ENCODE assay signal across 8 cellular contexts in the genomic region with DNA sequence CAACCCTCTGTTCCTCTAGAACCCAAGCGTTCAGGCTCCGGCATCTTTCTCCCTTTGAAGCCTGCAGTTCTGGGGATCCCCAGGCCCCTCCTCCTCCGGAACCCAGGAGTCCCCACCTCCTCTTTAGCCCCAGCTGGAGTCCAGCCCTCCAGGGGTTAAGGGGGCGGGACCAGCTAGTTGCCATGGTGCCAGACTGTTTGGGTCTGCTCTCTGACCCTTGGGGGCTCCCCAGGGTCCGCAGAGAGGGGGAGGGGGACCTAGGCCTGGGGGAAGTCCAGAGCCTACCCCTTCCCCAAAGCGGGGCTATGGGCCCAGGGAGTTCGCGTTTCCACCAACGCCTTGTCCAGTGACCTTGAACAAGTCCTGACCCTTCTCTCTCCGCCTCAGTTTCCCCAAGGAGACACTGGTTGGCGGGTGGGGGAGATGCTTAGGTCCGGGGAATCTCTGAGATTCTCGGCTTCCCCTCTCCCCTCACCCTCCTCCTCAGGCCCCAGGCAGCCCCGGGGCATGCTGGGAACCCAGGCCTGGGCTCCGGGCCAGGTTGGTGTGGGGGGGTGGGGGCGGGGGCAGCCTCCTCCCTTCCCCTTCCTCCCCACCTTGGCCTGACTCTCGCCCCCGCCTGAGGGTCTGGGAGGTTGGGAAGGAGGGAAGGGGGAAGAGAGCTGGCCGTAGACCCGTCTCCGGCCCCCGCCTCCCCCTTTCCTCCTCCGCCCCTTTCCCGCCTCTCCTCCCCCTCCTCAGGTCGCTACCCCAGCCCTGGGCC. TPM values are rescaled to one million over a fixed set of nuclear protein-coding genes. Genes with fewer than 3 reads are reported as not detected.
DNase-seq lines count a peak whose midpoint lies in the region; ATAC-seq, FAIRE-seq and TF ChIP-seq lines count a peak whose summit lies in the region.

No MANE protein-coding gene starts in this region.

- H3K36me3 ChIP-seq in PC-3 (ENCODE audit: low read depth, low read length), result peaks cover 26% of the 10 kb centered on the region
- no peaks in the 10 kb centered on the region for H3K36me3 ChIP-seq in neural cell (ENCODE audit: insufficient read depth, low read length)
- no peaks in the 10 kb centered on the region for H3K36me3 ChIP-seq in thymus (ENCODE audit: control insufficient read depth, insufficient read depth)

- BruUV-seq in PC-3 (replicated peaks; lab: Mats Ljungman, UMichigan), result TSS peak; percentile 35

- peak overlapping the region; percentile 90 for H3K4me3 Mint-ChIP-seq in activated naive CD4-positive, alpha-beta T cell treated with anti-CD3 and anti-CD28 coated beads for 36 hours

- no peak for FAIRE-seq in frontal cortex (lab: Jason Lieb, UNC)

- no peak for TF ChIP-seq EP300 in neural cell (conservative IDR thresholded peaks at IDR 0.05; ENCODE audit: poor library complexity, severe bottlenecking)

- H3K9me2 ChIP-seq in PC-3 (replicated peaks; ENCODE audit: low read length) (no peaks in the 10 kb centered on the region), neural cell (ENCODE audit: insufficient read depth, low read length) (no peaks in the 10 kb centered on the region)

- H3K9me3 Mint-ChIP-seq in activated naive CD4-positive, alpha-beta T cell treated with anti-CD3 and anti-CD28 coated beads for 36 hours, result peaks cover 5% of the 10 kb centered on the region

- ATAC-seq in PC-3, result peak; percentile 4; the same call in 1 of the 2 replicates

- no peaks in the 10 kb centered on the region for H3F3A ChIP-seq in PC-3 (ENCODE audit: low read length, unreplicated experiment)
- H3F3A ChIP-seq in neural cell (ENCODE audit: insufficient read depth, low read length, poor library complexity, severe bottlenecking), result no peaks in the 10 kb centered on the region

- TF ChIP-seq CTCF in PC-3 (conservative IDR thresholded peaks at IDR 0.05; ENCODE audit: low read depth, low read length) (no peak), neural cell (IDR thresholded peaks at IDR 0.05; ENCODE audit: poor library complexity, severe bottlenecking) (no peak)

- H3K27me3 ChIP-seq in PC-3 (ENCODE audit: low read length) (no peaks in the 10 kb centered on the region), neural cell (ENCODE audit: insufficient read depth, low read depth, low read length) (no peaks in the 10 kb centered on the region), thymus (ENCODE audit: control insufficient read depth, insufficient read depth) (peaks cover 23% of the 10 kb centered on the region)

- peaks cover 12% of the 10 kb centered on the region for H3K4me1 Mint-ChIP-seq in activated naive CD4-positive, alpha-beta T cell treated with anti-CD3 and anti-CD28 coated beads for 36 hours (ENCODE audit: low read depth)

- WGBS in thymus, result 1% methylated on average over 24 of the region's 25 CpGs

- H3K9me3 ChIP-seq in PC-3 (ENCODE audit: low read length) (no peaks in the 10 kb centered on the region), neural cell (ENCODE audit: low read length) (no peaks in the 10 kb centered on the region), thymus (ENCODE audit: control insufficient read depth) (no peaks in the 10 kb centered on the region)

- peak overlapping the region; percentile 92 for H3K27ac Mint-ChIP-seq in activated naive CD4-positive, alpha-beta T cell treated with anti-CD3 and anti-CD28 coated beads for 36 hours

- no peaks in the 10 kb centered on the region for H3K27me3 Mint-ChIP-seq in activated naive CD4-positive, alpha-beta T cell treated with anti-CD3 and anti-CD28 coated beads for 36 hours (ENCODE audit: low read depth)

- H3K27ac ChIP-seq in PC-3 (ENCODE audit: low read length), result peak overlapping the region; percentile 27
- peak overlapping the region; percentile 99 for H3K27ac ChIP-seq in neural cell (ENCODE audit: low read length)
- H3K27ac ChIP-seq in thymus (ENCODE audit: low read depth), result peak overlapping the region; percentile 46

- H3K36me3 Mint-ChIP-seq in activated naive CD4-positive, alpha-beta T cell treated with anti-CD3 and anti-CD28 coated beads for 36 hours (ENCODE audit: low read depth), result no peaks in the 10 kb centered on the region

- H3K9ac ChIP-seq in PC-3 (ENCODE audit: low read length), result peak overlapping the region; percentile 74
- H3K9ac ChIP-seq in neural cell (ENCODE audit: low read length), result peak overlapping the region; percentile 92

- peaks cover 89% of the 10 kb centered on the region for H3K79me2 ChIP-seq in PC-3 (ENCODE audit: low read length)
- peaks cover 46% of the 10 kb centered on the region for H3K79me2 ChIP-seq in neural cell (replicated peaks; ENCODE audit: insufficient read depth, low read length)

- intact Hi-C loops in PC-3 (cut with micrococcal nuclease), result no loop called here
- intact Hi-C loops in activated naive CD4-positive, alpha-beta T cell treated with anti-CD3 and anti-CD28 coated beads for 36 hours (cut with micrococcal nuclease), result loop anchor here (1.0 kb wide), 1 partner anchor 14 kb away; no protein-coding TSS in a partner anchor

- TF ChIP-seq RAD21 in neural cell (conservative IDR thresholded peaks at IDR 0.05), result no peak

- CTCF ChIA-PET in PC-3 (lab: Charles Lee), result no interaction called here
- CTCF ChIA-PET in activated naive CD4-positive, alpha-beta T cell treated with anti-CD3 and anti-CD28 coated beads for 36 hours (lab: Charles Lee), result no interaction called here

- POLR2A ChIA-PET in PC-3 (lab: Charles Lee; ENCODE audit: unreplicated experiment), result no interaction called here

- peak overlapping the region; percentile 76 for H3K4me3 ChIP-seq in PC-3 (ENCODE audit: low read length)
- H3K4me3 ChIP-seq in neural cell (ENCODE audit: low read length), result peak overlapping the region; percentile 90
- H3K4me3 ChIP-seq in thymus (ENCODE audit: low read length), result peak overlapping the region; percentile 50

- H3K4me2 ChIP-seq in PC-3 (ENCODE audit: low read length) (peak overlapping the region; percentile 91), neural cell (ENCODE audit: low read length) (peak overlapping the region; percentile 99)

- peak; percentile 19 for DNase-seq in SIG-M5 treated with dmso at 0.1 percent for 504 hours (lab: John Stamatoyannopoulos, UW; ENCODE audit: unreplicated experiment)
- no peak for DNase-seq in SIG-M5 (lab: John Stamatoyannopoulos, UW)
- DNase-seq in PC-3, result peak; percentile 68
- peak; percentile 88 for DNase-seq in activated naive CD4-positive, alpha-beta T cell treated with anti-CD3 and anti-CD28 coated beads for 36 hours
- DNase-seq in frontal cortex (ENCODE audit: low spot score in 2 of 2), result peak; percentile 76 to 78
- no peak for DNase-seq in NCI-H524 (lab: John Stamatoyannopoulos, UW)

- H2AFZ ChIP-seq in PC-3 (ENCODE audit: low read length), result peak overlapping the region; percentile 66
- H2AFZ ChIP-seq in neural cell (ENCODE audit: low read depth, low read length), result peak overlapping the region; percentile 32

- peaks cover 42% of the 10 kb centered on the region for H3K4me1 ChIP-seq in PC-3 (ENCODE audit: insufficient read depth, low read length)
- peaks cover 5% of the 10 kb centered on the region for H3K4me1 ChIP-seq in thymus (ENCODE audit: control insufficient read depth, insufficient read depth, low read length)

- H4K20me1 ChIP-seq in PC-3 (ENCODE audit: low read length) (peaks cover 27% of the 10 kb centered on the region), neural cell (ENCODE audit: insufficient read depth) (peaks cover 13% of the 10 kb centered on the region)

TF ChIP-seq in neural cell, 6 proteins besides CTCF, POLR2A, EP300 and RAD21:
- TF ChIP-seq SMC3 (conservative IDR thresholded peaks at IDR 0.05; ENCODE audit: poor library complexity), result no peak
- no peak for TF ChIP-seq TAF1 (IDR thresholded peaks at IDR 0.05; ENCODE audit: low read depth)
- TF ChIP-seq REST (IDR thresholded peaks at IDR 0.05; ENCODE audit: borderline replicate concordance), result no peak
- TF ChIP-seq EZH2 (IDR thresholded peaks at IDR 0.05; ENCODE audit: borderline replicate concordance, insufficient read depth, low read length, poor library complexity, severe bottlenecking), result no peak
- no peak for TF ChIP-seq POLR2AphosphoS5 (IDR thresholded peaks at IDR 0.05)
- no peak for TF ChIP-seq MXI1 (conservative IDR thresholded peaks at IDR 0.05; ENCODE audit: poor library complexity, severe bottlenecking)

RNA-seq across cellular contexts. Expression of gene SPACA6, which starts 2.6 kb away (rescaled TPM):
- 10.1 and 12.2 TPM in 2 replicates for total RNA-seq in PC-3 (2014; rRNA removed)
- 1 to 10 TPM; 5.8 to 6.6 TPM for total RNA-seq in activated naive CD4-positive, alpha-beta T cell treated with anti-CD3 and anti-CD28 coated beads for 36 hours
- total RNA-seq in frontal cortex, result 3.7 TPM
- 5.2 and 11.6 TPM in 2 replicates for polyA plus RNA-seq in neural cell
- 6.1 and 6.9 TPM in 2 replicates for polyA minus RNA-seq in neural cell
- 10.5 TPM for polyA plus RNA-seq in thymus

RNA-seq across cellular contexts. Expression of gene HAS1, which starts 33.3 kb away (rescaled TPM):
- not detected in 2 replicates for total RNA-seq in PC-3 (2014; rRNA removed)
- not detected for total RNA-seq in activated naive CD4-positive, alpha-beta T cell treated with anti-CD3 and anti-CD28 coated beads for 36 hours
- 3.3 TPM for total RNA-seq in frontal cortex
- 0.30 TPM in 1 of 2 replicates, not detected in the other for polyA plus RNA-seq in neural cell
- polyA minus RNA-seq in neural cell, result 0.69 TPM in 1 of 2 replicates, not detected in the other
- 0.11 TPM for polyA plus RNA-seq in thymus

RNA-seq across cellular contexts. Expression of gene SIGLEC14, which starts 43.9 kb away (rescaled TPM):
- total RNA-seq in PC-3 (2014; rRNA removed) (not detected in 2 replicates), frontal cortex (0.41 TPM)
- not detected for total RNA-seq in activated naive CD4-positive, alpha-beta T cell treated with anti-CD3 and anti-CD28 coated beads for 36 hours
- polyA plus RNA-seq in neural cell (not detected in 2 replicates), thymus (7.3 TPM)
- not detected in 2 replicates for polyA minus RNA-seq in neural cell

Comparison
In these comparisons a context has a peak if more than half of its experiments do, and no peak if none do; other contexts are left out.
1. DNase-seq: peak in SIG-M5 treated with dmso at 0.1 percent for 504 hours (single experiment), PC-3 (single experiment), activated naive CD4-positive, alpha-beta T cell treated with anti-CD3 and anti-CD28 coated beads for 36 hours (single experiment) and frontal cortex (2 of 2); none in SIG-M5 (single experiment) and NCI-H524 (0 of 2).
2. H3K27ac ChIP-seq: peak in every context shown above with its lines; median percentile 99 in neural cell; 46 in thymus; 27 in PC-3.
3. Peak in every context shown above with its lines, with median percentiles within 50 percentile points of each other: H3K4me3 ChIP-seq.